In the genomic region with DNA sequence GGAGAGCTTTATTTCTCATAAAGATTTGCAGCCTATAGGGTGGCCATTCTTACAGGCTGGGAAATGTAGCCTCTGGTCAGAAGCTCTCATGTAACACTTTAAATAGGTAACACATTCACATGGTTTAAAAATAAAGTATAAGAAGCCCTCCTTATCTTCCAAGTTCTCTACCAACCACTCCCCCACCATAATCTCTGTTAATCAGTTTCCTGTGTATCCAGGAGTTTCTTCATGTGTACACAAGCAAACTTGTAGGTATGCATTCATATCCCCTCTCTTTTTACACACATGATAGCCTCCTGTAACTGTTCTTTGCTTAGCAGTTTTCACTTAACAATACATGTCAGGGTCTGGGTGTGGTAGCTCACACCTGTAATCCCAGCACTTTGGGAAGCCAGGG, we compare ENCODE assay signal across 21 cellular contexts. TPM values are rescaled to one million over a fixed set of nuclear protein-coding genes. Genes with fewer than 3 reads are reported as not detected.
"Had no signal": no experiment of that assay in that cellular context is flagged by ENCODE, and none has a peak within 500 bp of the region (broad histone marks: within the 10 kb centered on the region; RNA-seq: fewer than 3 reads in every experiment).

No MANE protein-coding gene starts in this region.

- H3K9me3 Mint-ChIP-seq: naive thymus-derived CD4-positive, alpha-beta T cell; nephron; stimulated activated naive CD8-positive, alpha-beta T cell treated with anti-CD3 and anti-CD28 coated beads, Interleukin-15, Interleukin-2, amounts not matched to agents 100 ng/mL and 50 ng/mL, for 24 hours had no signal

- DNase-seq: dermis blood vessel endothelial cell; effector memory CD4-positive, alpha-beta T cell; gastrocnemius medialis; left ventricle myocardium superior; lower lobe of right lung; naive thymus-derived CD4-positive, alpha-beta T cell; nucleus accumbens; psoas muscle; right cardiac atrium; spleen; stimulated activated CD4-positive, alpha-beta T cell treated with anti-CD3 and anti-CD28 coated beads, Interleukin-4, amount 100 ng/mL, for 4 hours; stimulated activated naive B cell treated with anti-CD40 and anti-IgM and Interleukin-4, amounts not matched to agents 10 μg/mL and 1 μg/mL and 100 μg/mL, for 72 hours; upper lobe of left lung; uterus had no signal

- H3K27ac Mint-ChIP-seq: nephron; stimulated activated naive B cell treated with anti-CD40 and anti-IgM and Interleukin-4, amounts not matched to agents 10 μg/mL and 1 μg/mL and 100 μg/mL, for 72 hours; stimulated activated naive CD8-positive, alpha-beta T cell treated with anti-CD3 and anti-CD28 coated beads, Interleukin-15, Interleukin-2, amounts not matched to agents 100 ng/mL and 50 ng/mL, for 24 hours had no signal

- H3K27ac ChIP-seq: coronary artery, gastrocnemius medialis, lower lobe of right lung, psoas muscle, skin epidermis, spleen, thoracic aorta, tibial nerve, upper lobe of left lung, uterus had no signal

- H3K27me3 Mint-ChIP-seq: stimulated activated naive B cell treated with anti-CD40 and anti-IgM and Interleukin-4, amounts not matched to agents 10 μg/mL and 1 μg/mL and 100 μg/mL, for 72 hours; stimulated activated naive CD8-positive, alpha-beta T cell treated with anti-CD3 and anti-CD28 coated beads, Interleukin-15, Interleukin-2, amounts not matched to agents 100 ng/mL and 50 ng/mL, for 24 hours had no signal

- H3K4me1 ChIP-seq: gastrocnemius medialis, uterus had no signal

- H3K27me3 ChIP-seq: gastrocnemius medialis, tibial nerve, upper lobe of left lung, uterus had no signal

- H3K9me3 ChIP-seq: gastrocnemius medialis, lower lobe of right lung, psoas muscle, spleen, thoracic aorta, tibial nerve, upper lobe of left lung, uterus had no signal

- H3K36me3 Mint-ChIP-seq: naive thymus-derived CD4-positive, alpha-beta T cell; stimulated activated naive B cell treated with anti-CD40 and anti-IgM and Interleukin-4, amounts not matched to agents 10 μg/mL and 1 μg/mL and 100 μg/mL, for 72 hours had no signal

- H3K36me3 ChIP-seq: gastrocnemius medialis, lower lobe of right lung, spleen, thoracic aorta, tibial nerve, upper lobe of left lung, uterus had no signal

- H3K4me3 ChIP-seq: coronary artery, gastrocnemius medialis, lower lobe of right lung, psoas muscle, skin epidermis, spleen, thoracic aorta, tibial nerve, upper lobe of left lung, uterus had no signal

- H3K4me3 Mint-ChIP-seq: naive thymus-derived CD4-positive, alpha-beta T cell; stimulated activated naive B cell treated with anti-CD40 and anti-IgM and Interleukin-4, amounts not matched to agents 10 μg/mL and 1 μg/mL and 100 μg/mL, for 72 hours; stimulated activated naive CD8-positive, alpha-beta T cell treated with anti-CD3 and anti-CD28 coated beads, Interleukin-15, Interleukin-2, amounts not matched to agents 100 ng/mL and 50 ng/mL, for 24 hours had no signal

- FAIRE-seq: keratinocyte had no signal

RNA-seq across cellular contexts. Expression of gene AUNIP, which starts 51.9 kb away (rescaled TPM):
- total RNA-seq: gastrocnemius medialis, left ventricle myocardium superior, lower lobe of right lung, thoracic aorta, tibial nerve had no signal
- polyA plus RNA-seq: naive thymus-derived CD4-positive, alpha-beta T cell; right cardiac atrium had no signal
